Comparison of ENCODE assay signal across 24 cellular contexts in the genomic region with DNA sequence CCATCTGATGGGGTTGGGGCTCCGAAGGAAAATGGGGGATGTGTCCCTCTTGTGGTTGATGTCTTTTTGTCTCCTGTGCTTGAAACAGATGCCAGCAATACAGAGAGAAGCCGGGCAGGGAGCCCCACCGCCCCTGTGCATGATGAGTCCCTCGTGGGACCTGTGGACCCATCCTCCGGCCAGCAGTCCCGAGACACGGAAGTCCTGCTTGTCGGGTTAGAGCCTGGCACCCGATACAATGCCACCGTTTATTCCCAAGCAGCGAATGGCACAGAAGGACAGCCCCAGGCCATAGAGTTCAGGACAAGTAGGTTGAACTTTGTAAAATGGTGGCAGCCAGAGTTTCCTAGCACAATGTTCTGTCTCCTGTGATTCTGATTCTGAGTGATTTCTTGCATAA.
"Had no signal": no experiment of that assay in that cellular context is flagged by ENCODE, and none has a peak within 500 bp of the region (broad histone marks: within the 10 kb centered on the region; RNA-seq: fewer than 3 reads in every experiment).

No MANE protein-coding gene starts in this region.

- H3K4me3 Mint-ChIP-seq: activated naive CD4-positive, alpha-beta T cell treated with anti-CD3 and anti-CD28 coated beads, Interleukin-2, amount 50 U/mL, for 24 hours; central memory CD8-positive, alpha-beta T cell; dendritic cell treated with granulocyte-macrophage colony-stimulating factor and Interleukin-4, amounts not matched to agents 40 ng/mL and 50 ng/mL, for 4 days; naive thymus-derived CD8-positive, alpha-beta T cell; neural progenitor cell; T-helper 2 cell treated with Interferon-gamma antibody and Interleukin-4, amounts not matched to agents 5 μg/mL and 100 μg/mL, for 36 hours had no signal

- H3K9me3 Mint-ChIP-seq: activated naive CD4-positive, alpha-beta T cell treated with anti-CD3 and anti-CD28 coated beads, Interleukin-2, amount 50 U/mL, for 24 hours; central memory CD8-positive, alpha-beta T cell; dendritic cell treated with granulocyte-macrophage colony-stimulating factor and Interleukin-4, amounts not matched to agents 40 ng/mL and 50 ng/mL, for 4 days; naive thymus-derived CD8-positive, alpha-beta T cell; neural progenitor cell; T-helper 2 cell treated with Interferon-gamma antibody and Interleukin-4, amounts not matched to agents 5 μg/mL and 100 μg/mL, for 36 hours had no signal

- H3K27me3 Mint-ChIP-seq: activated naive CD4-positive, alpha-beta T cell treated with anti-CD3 and anti-CD28 coated beads, Interleukin-2, amount 50 U/mL, for 24 hours; central memory CD8-positive, alpha-beta T cell; dendritic cell treated with granulocyte-macrophage colony-stimulating factor and Interleukin-4, amounts not matched to agents 40 ng/mL and 50 ng/mL, for 4 days; naive thymus-derived CD8-positive, alpha-beta T cell had no signal

- H3K79me2 ChIP-seq: hepatocyte had no signal

- H3K4me3 ChIP-seq: breast epithelium, gastrocnemius medialis, hepatocyte, neural progenitor cell, right atrium auricular region, tibial nerve had no signal

- H3K4me2 ChIP-seq: hepatocyte, neural progenitor cell had no signal

- H3K36me3 ChIP-seq: breast epithelium, neural progenitor cell had no signal

- H3K9me3 ChIP-seq: breast epithelium, gastrocnemius medialis, right atrium auricular region, tibial nerve had no signal

- H3K27ac ChIP-seq: epithelial cell of prostate, gastrocnemius medialis, hepatocyte, neural progenitor cell, right atrium auricular region, tibial nerve had no signal

- H3K27ac Mint-ChIP-seq: neural progenitor cell; T-helper 2 cell treated with Interferon-gamma antibody and Interleukin-4, amounts not matched to agents 5 μg/mL and 100 μg/mL, for 36 hours had no signal

- ATAC-seq: gastrocnemius medialis; left cardiac atrium; naive thymus-derived CD8-positive, alpha-beta T cell had no signal

- DNase-seq: activated CD4-positive, alpha-beta T cell treated with anti-CD3 and anti-CD28 coated beads for 4 hours; activated CD4-positive, alpha-beta T cell treated with anti-CD3 and anti-CD28 coated beads, Interleukin-2, amount 50 U/mL, for 4 hours; activated CD4-positive, CD25-positive, alpha-beta regulatory T cell; activated gamma-delta T cell treated with Interleukin-2 at 50 U/mL for 16 hours; activated T-cell treated with anti-CD3 and anti-CD28 coated beads for 4 hours; effector CD4-positive, alpha-beta T cell; gastrocnemius medialis; left cardiac atrium; naive thymus-derived CD8-positive, alpha-beta T cell; occipital lobe; stimulated activated CD4-positive, alpha-beta T cell treated with anti-CD3 and anti-CD28 coated beads, Interleukin-15, amount 100 ng/mL, for 24 hours; stimulated activated CD4-positive, alpha-beta T cell treated with anti-CD3 and anti-CD28 coated beads, Interleukin-2, amount 100 ng/mL, for 24 hours; stimulated activated naive CD4-positive, alpha-beta T cell treated with Interleukin-2 at 50 U/mL for 16 hours; T-helper 1 cell had no signal

- H3K4me1 Mint-ChIP-seq: activated naive CD4-positive, alpha-beta T cell treated with anti-CD3 and anti-CD28 coated beads, Interleukin-2, amount 50 U/mL, for 24 hours; neural progenitor cell had no signal

- H2AFZ ChIP-seq: hepatocyte, neural progenitor cell had no signal

- H3K4me1 ChIP-seq: breast epithelium, gastrocnemius medialis, neural progenitor cell, right atrium auricular region, tibial nerve had no signal

- H3K9ac ChIP-seq: neural progenitor cell had no signal

- H3K27me3 ChIP-seq: breast epithelium, gastrocnemius medialis, hepatocyte, neural progenitor cell, right atrium auricular region, tibial nerve had no signal
